In the genomic region with DNA sequence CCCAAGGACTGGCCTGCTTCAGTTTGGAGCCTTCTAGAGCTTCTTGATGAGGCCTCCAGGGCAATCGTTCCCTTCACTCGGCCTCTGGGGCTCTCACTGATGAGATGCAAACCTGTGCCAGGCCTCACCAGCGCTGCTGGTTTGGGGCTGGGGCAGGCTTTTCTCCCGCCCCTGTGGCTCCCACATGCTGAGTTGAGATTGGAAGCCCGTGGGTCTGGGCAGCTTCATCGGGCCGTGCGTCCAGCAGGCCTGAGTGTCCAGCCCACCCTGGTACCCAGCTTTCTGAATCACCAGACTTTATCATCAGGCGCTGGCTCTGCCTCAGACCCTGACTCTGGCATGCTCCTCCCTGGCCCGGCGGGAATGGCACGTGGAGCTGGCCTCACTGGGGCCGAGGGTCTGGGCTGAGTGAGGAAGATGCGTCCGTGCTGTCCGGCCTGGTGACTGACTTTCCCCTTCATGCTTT, we compare ENCODE assay signal across 19 cellular contexts. TPM values are rescaled to one million over a fixed set of nuclear protein-coding genes. Genes with fewer than 3 reads are reported as not detected.
DNase-seq lines count a peak whose midpoint lies in the region; ATAC-seq and TF ChIP-seq lines count a peak whose summit lies in the region.
"Had no signal": no experiment of that assay in that cellular context is flagged by ENCODE, and none has a peak within 500 bp of the region (broad histone marks: within the 10 kb centered on the region; RNA-seq: fewer than 3 reads in every experiment).

No MANE protein-coding gene starts in this region.

- no peaks in the 10 kb centered on the region for H3K27me3 Mint-ChIP-seq in CD4-positive, alpha-beta T cell
- peaks cover 13% of the 10 kb centered on the region for H3K27me3 Mint-ChIP-seq in glutamatergic neuron (ENCODE audit: unreplicated experiment)
- H3K27me3 Mint-ChIP-seq: memory B cell had no signal

- H3K9me3 ChIP-seq in CD4-positive, alpha-beta T cell (ENCODE audit: control insufficient read depth, low read length) = no peaks in the 10 kb centered on the region
- H3K9me3 ChIP-seq in IMR-90 (ENCODE audit: control insufficient read depth, insufficient read depth, low read length) (no peaks in the 10 kb centered on the region), psoas muscle (no peaks in the 10 kb centered on the region)

- TF ChIP-seq RAD21 in IMR-90 (IDR thresholded peaks at IDR 0.05; ENCODE audit: low read length) = no peak

- H2AK9ac ChIP-seq in IMR-90 (replicated peaks; ENCODE audit: low read depth, low read length, poor library complexity) = peak overlapping the region; percentile 31

- no peak for TF ChIP-seq POLR2A in IMR-90 (IDR thresholded peaks at IDR 0.05; ENCODE audit: low read depth, low read length)

- H3K14ac ChIP-seq in IMR-90 (replicated peaks; ENCODE audit: low read depth, low read length) = no peak overlapping the region

- H3K4me2 ChIP-seq in IMR-90 (ENCODE audit: low read depth, low read length) = no peak overlapping the region

- no peak overlapping the region for H2AK5ac ChIP-seq in IMR-90 (ENCODE audit: low read depth, low read length)

- BruUV-seq in IMR-90 (replicated peaks; lab: Mats Ljungman, UMichigan) = no TSS peak

- POLR2A ChIA-PET in CD4-positive, alpha-beta T cell (lab: Charles Lee) = interaction anchor here (1.2 to 1.3 kb wide), 3 partner anchors 9 to 56 kb away, joined by 3 to 4 read pairs (median 4); partner anchors contain the start of gene DACT3
- POLR2A ChIA-PET in IMR-90 (lab: Charles Lee; ENCODE audit: unreplicated experiment) = no interaction called here

- no peak overlapping the region for H2BK20ac ChIP-seq in IMR-90 (ENCODE audit: low read depth, low read length)

- H3K36me3 Mint-ChIP-seq in CD4-positive, alpha-beta T cell (ENCODE audit: low read depth) = peaks cover 72% of the 10 kb centered on the region
- H3K36me3 Mint-ChIP-seq in glutamatergic neuron (ENCODE audit: unreplicated experiment) = peaks cover 5% of the 10 kb centered on the region

- no peak overlapping the region for H4K5ac ChIP-seq in IMR-90 (ENCODE audit: low read depth, low read length)

- H3K18ac ChIP-seq in IMR-90 (ENCODE audit: low read depth, low read length) = no peak overlapping the region

- H3K9ac ChIP-seq in IMR-90 (ENCODE audit: low read depth, low read length) = no peak overlapping the region

- CTCF ChIA-PET in CD4-positive, alpha-beta T cell (lab: Charles Lee) = interaction anchor here (1.7 to 1.8 kb wide), 2 partner anchors 9 to 57 kb away, joined by 4 to 5 read pairs; no protein-coding TSS in a partner anchor
- CTCF ChIA-PET in IMR-90 (lab: Yijun Ruan, JAX) = interaction anchor here (0.8 kb wide), 1 partner anchor 26 kb away, joined by 3 read pairs; no protein-coding TSS in a partner anchor

- no peak overlapping the region for H3K56ac ChIP-seq in IMR-90 (ENCODE audit: extremely low read depth, insufficient read depth, low read length)

- dilution Hi-C loops in IMR-90 (cut with HindIII; ENCODE audit: low sequenced_read_pairs, unreplicated experiment) = no loop called here

- H3K4me1 Mint-ChIP-seq in CD4-positive, alpha-beta T cell (ENCODE audit: low read depth) = peaks cover 69% of the 10 kb centered on the region
- peaks cover 29% of the 10 kb centered on the region for H3K4me1 Mint-ChIP-seq in glutamatergic neuron (ENCODE audit: low read depth, unreplicated experiment)

- H3K27ac Mint-ChIP-seq in CD4-positive, alpha-beta T cell = peak overlapping the region; percentile 55
- no peak overlapping the region for H3K27ac Mint-ChIP-seq in glutamatergic neuron (ENCODE audit: unreplicated experiment)
- H3K27ac Mint-ChIP-seq: memory B cell had no signal

- H3K4me3 Mint-ChIP-seq in CD4-positive, alpha-beta T cell = peak overlapping the region; percentile 42
- peak overlapping the region; percentile 92 for H3K4me3 Mint-ChIP-seq in glutamatergic neuron (ENCODE audit: unreplicated experiment)
- H3K4me3 Mint-ChIP-seq: memory B cell, T-cell had no signal

- no peak for TF ChIP-seq CTCF in CD4-positive, alpha-beta T cell (IDR thresholded peaks at IDR 0.05)
- no peak for TF ChIP-seq CTCF in IMR-90 (conservative IDR thresholded peaks at IDR 0.05; ENCODE audit: low read depth, low read length)
- TF ChIP-seq CTCF in glutamatergic neuron (IDR thresholded peaks at IDR 0.05; ENCODE audit: partially characterized antibody, unreplicated experiment) = no peak
- TF ChIP-seq CTCF in psoas muscle (IDR thresholded peaks at IDR 0.05) = no peak

- intact Hi-C loops in CD4-positive, alpha-beta T cell (cut with DNase I, micrococcal nuclease) = loop anchor here in 1 of 2 experiments (10.0 kb wide), 2 partner anchors 429 to 669 kb away; partner anchors contain the start of gene INAFM1
- intact Hi-C loops in IMR-90 (cut with micrococcal nuclease) = no loop called here
- intact Hi-C loops in psoas muscle (cut with DNase I) = no loop called here

- peaks cover 3 to 72% of the 10 kb centered on the region in 2 experiments; a peak in 3 of 4 replicates for H3K79me1 ChIP-seq in IMR-90 (ENCODE audit: low read depth in 1 of 2, low read length in 2 of 2)

- no peak for ATAC-seq in CD4-positive, alpha-beta T cell (ENCODE audit: poor library complexity)
- no peak for ATAC-seq in IMR-90 (ENCODE audit: low read depth)
- ATAC-seq in psoas muscle = no peak
- no peak for ATAC-seq in GM19023 (IDR thresholded peaks at IDR 0.05; ENCODE audit: unreplicated experiment)
- ATAC-seq in GM21447 (IDR thresholded peaks at IDR 0.05; ENCODE audit: unreplicated experiment) = no peak
- ATAC-seq: T-cell had no signal

- H4K20me1 ChIP-seq in IMR-90 (ENCODE audit: insufficient read depth, low read length) = peaks cover 71% of the 10 kb centered on the region

- H2AFZ ChIP-seq in IMR-90 (replicated peaks; ENCODE audit: low read length, poor library complexity) = no peak overlapping the region

- no peaks in the 10 kb centered on the region for H3K9me3 Mint-ChIP-seq in CD4-positive, alpha-beta T cell
- H3K9me3 Mint-ChIP-seq in glutamatergic neuron (ENCODE audit: unreplicated experiment) = peaks cover 11% of the 10 kb centered on the region
- H3K9me3 Mint-ChIP-seq: memory B cell, T-cell had no signal

- no peaks in the 10 kb centered on the region for H3K27me3 ChIP-seq in CD4-positive, alpha-beta T cell (ENCODE audit: control insufficient read depth, insufficient read depth, low read length)
- H3K27me3 ChIP-seq in IMR-90 (ENCODE audit: control insufficient read depth, insufficient read depth, low read length) = no peaks in the 10 kb centered on the region
- H3K27me3 ChIP-seq in psoas muscle (ENCODE audit: insufficient read depth in 3 of 3, low read length in 2 of 3) = no peaks in the 10 kb centered on the region

- no peak overlapping the region for H3K4ac ChIP-seq in IMR-90 (ENCODE audit: low read depth, low read length)

- no peak overlapping the region for H2BK120ac ChIP-seq in IMR-90 (ENCODE audit: low read depth, low read length)

- H3K27ac ChIP-seq in CD4-positive, alpha-beta T cell (ENCODE audit: low read depth, low read length) = no peak overlapping the region
- H3K27ac ChIP-seq in IMR-90 (ENCODE audit: insufficient read depth, low read length) (no peak overlapping the region), psoas muscle (peak overlapping the region; percentile 23)
- H3K27ac ChIP-seq: C4-2B had no signal

- no peak overlapping the region for H4K8ac ChIP-seq in IMR-90 (ENCODE audit: low read depth in 2 of 2, low read length in 2 of 2)

- no peak overlapping the region; the same call in 1 of the 2 replicates for H3K23ac ChIP-seq in IMR-90 (ENCODE audit: low read depth, low read length)

- peaks cover 10% of the 10 kb centered on the region for H3K9me1 ChIP-seq in IMR-90 (ENCODE audit: insufficient read depth, low read length)

- in situ Hi-C loops in IMR-90 (cut with MboI; ENCODE audit: low sequenced_read_pairs) = no loop called here

- H3K4me1 ChIP-seq in IMR-90 (ENCODE audit: control insufficient read depth, insufficient read depth, low read length) = peaks cover 15% of the 10 kb centered on the region
- H3K4me1 ChIP-seq in psoas muscle = peaks cover 22% of the 10 kb centered on the region

- WGBS in IMR-90 (ENCODE audit: extremely low coverage in 2 of 2, insufficient read length in 1 of 2), 2 experiments = no CpG with 5 or more reads among the region's 16 CpGs
- 76 to 84% (median 76%) methylated on average over 16 of the region's 16 CpGs for WGBS in psoas muscle, 3 donors

- H3K36me3 ChIP-seq in IMR-90 (ENCODE audit: control insufficient read depth, insufficient read depth, low read length) (peaks cover 49% of the 10 kb centered on the region), psoas muscle (ENCODE audit: insufficient read depth in 1 of 2, low read depth in 1 of 2) (peaks cover 0 to 50% of the 10 kb centered on the region in 2 donors)

- DNase-seq in CD4-positive, alpha-beta T cell = no peak
- DNase-seq in IMR-90 (no peak), glutamatergic neuron (no peak), psoas muscle (no peak), DMS53 (lab: John Stamatoyannopoulos, UW) (no peak), mucosa of gallbladder (ENCODE audit: low spot score) (no peak)
- DNase-seq: activated CD4-positive, alpha-beta T cell treated with anti-CD3 and anti-CD28 coated beads for 4 hours; NCI-H1092; NCI-H226; stimulated activated CD4-positive, alpha-beta T cell treated with anti-CD3 and anti-CD28 coated beads, Interleukin-1b, Interleukin-23, amount 100 ng/mL, for 48 hours had no signal

- H4K91ac ChIP-seq in IMR-90 (ENCODE audit: insufficient read depth, low read depth, low read length) = no peak overlapping the region

- H2BK5ac ChIP-seq in IMR-90 (ENCODE audit: low read depth, low read length, poor library complexity, severe bottlenecking) = no peak overlapping the region

- H3K4me3 ChIP-seq in IMR-90 (ENCODE audit: insufficient read depth, low read depth, low read length) = no peak overlapping the region
- H3K4me3 ChIP-seq in psoas muscle = peak overlapping the region; percentile 7

- H2BK15ac ChIP-seq in IMR-90 (ENCODE audit: low read depth, low read length) = no peak overlapping the region

RNA-seq across cellular contexts. Expression of gene CALM3, which starts 4.3 kb away (rescaled TPM):
- 100 to 1,000 TPM; 169 to 173 TPM for total RNA-seq in CD4-positive, alpha-beta T cell
- total RNA-seq in IMR-90 (2012; rRNA removed) = 91.6 and 197 TPM in 2 replicates
- 467 and 501 TPM in 2 replicates for polyA plus RNA-seq in IMR-90 (2012; rRNA removed)
- polyA plus RNA-seq in IMR-90 (2012; cell fraction: cytosol; rRNA removed) = 414 and 485 TPM in 2 replicates
- 233 and 354 TPM in 2 replicates for polyA plus RNA-seq in IMR-90 (2012; cell fraction: nucleus; rRNA removed; ENCODE audit: low replicate concordance)
- total RNA-seq in glutamatergic neuron (ENCODE audit: unreplicated experiment) = 845 TPM
- 100 to 1,000 TPM; 142 to 192 (median 175) TPM for total RNA-seq in psoas muscle
- 100 to 1,000 TPM; 120 to 145 (median 124) TPM for polyA plus RNA-seq in psoas muscle
- total RNA-seq in mucosa of gallbladder = 325 TPM

RNA-seq across cellular contexts. Expression of gene PTGIR, which starts 19.5 kb away (rescaled TPM):
- under 1 TPM; 0.87 to 0.96 TPM for total RNA-seq in CD4-positive, alpha-beta T cell
- total RNA-seq in IMR-90 (2012; rRNA removed) = 0.54 and 0.56 TPM in 2 replicates
- 4.9 and 5.3 TPM in 2 replicates for polyA plus RNA-seq in IMR-90 (2012; rRNA removed)
- 2.8 and 7.8 TPM in 2 replicates for polyA plus RNA-seq in IMR-90 (2012; cell fraction: cytosol; rRNA removed)
- 18.1 and 39.4 TPM in 2 replicates for polyA plus RNA-seq in IMR-90 (2012; cell fraction: nucleus; rRNA removed; ENCODE audit: low replicate concordance)
- total RNA-seq in glutamatergic neuron (ENCODE audit: unreplicated experiment) = 0.27 TPM
- 1 to 10 TPM in 3 of 4 donors, under 1 TPM in 1; 0.82 to 7.0 (median 2.3) TPM for total RNA-seq in psoas muscle
- polyA plus RNA-seq in psoas muscle = 1 to 10 TPM in 1 of 3 donors, under 1 TPM in 2; 0.74 to 1.2 (median 0.75) TPM
- total RNA-seq in mucosa of gallbladder = 1.7 TPM

RNA-seq across cellular contexts. Expression of gene GNG8, which starts 30.6 kb away (rescaled TPM):
- not detected for total RNA-seq in CD4-positive, alpha-beta T cell
- total RNA-seq in IMR-90 (2012; rRNA removed) (not detected in 2 replicates), glutamatergic neuron (ENCODE audit: unreplicated experiment) (54.6 TPM), psoas muscle (not detected), mucosa of gallbladder (not detected)
- polyA plus RNA-seq in IMR-90 (2012; rRNA removed) (not detected in 2 replicates), psoas muscle (not detected)
- polyA plus RNA-seq in IMR-90 (2012; cell fraction: cytosol; rRNA removed) = not detected in 2 replicates
- not detected in 2 replicates for polyA plus RNA-seq in IMR-90 (2012; cell fraction: nucleus; rRNA removed; ENCODE audit: low replicate concordance)
- total RNA-seq: bronchial epithelial cell, endothelial cell of umbilical vein, G401, H4 had no signal
- polyA plus RNA-seq: endothelial cell of umbilical vein had no signal

RNA-seq across cellular contexts. Expression of gene DACT3, which starts 55.6 kb away (rescaled TPM):
- under 1 TPM; 0.11 TPM for total RNA-seq in CD4-positive, alpha-beta T cell
- total RNA-seq in IMR-90 (2012; rRNA removed) = 1.6 and 1.9 TPM in 2 replicates
- 4.9 and 5.7 TPM in 2 replicates for polyA plus RNA-seq in IMR-90 (2012; rRNA removed)
- polyA plus RNA-seq in IMR-90 (2012; cell fraction: cytosol; rRNA removed) = 3.0 and 6.6 TPM in 2 replicates
- 6.5 and 7.5 TPM in 2 replicates for polyA plus RNA-seq in IMR-90 (2012; cell fraction: nucleus; rRNA removed; ENCODE audit: low replicate concordance)
- 55.1 TPM for total RNA-seq in glutamatergic neuron (ENCODE audit: unreplicated experiment)
- 1 to 10 TPM in 3 of 4 donors, under 1 TPM in 1; 0.76 to 1.6 (median 1.1) TPM for total RNA-seq in psoas muscle
- under 1 TPM; 0.44 to 0.66 (median 0.53) TPM for polyA plus RNA-seq in psoas muscle
- total RNA-seq in mucosa of gallbladder = 31.0 TPM

Comparison
In these comparisons a context has a peak if more than half of its experiments do, and no peak if none do; other contexts are left out.
1. RNA of gene GNG8, which starts 30.6 kb away (total RNA-seq): 54.6 TPM in glutamatergic neuron (single experiment); not detected in CD4-positive, alpha-beta T cell, not detected in mucosa of gallbladder (single experiment), not detected in IMR-90 and not detected in psoas muscle; every median in the first group is over 10 times any median in the second.